13 cellular contexts compared by ENCODE assay signal in the genomic region with DNA sequence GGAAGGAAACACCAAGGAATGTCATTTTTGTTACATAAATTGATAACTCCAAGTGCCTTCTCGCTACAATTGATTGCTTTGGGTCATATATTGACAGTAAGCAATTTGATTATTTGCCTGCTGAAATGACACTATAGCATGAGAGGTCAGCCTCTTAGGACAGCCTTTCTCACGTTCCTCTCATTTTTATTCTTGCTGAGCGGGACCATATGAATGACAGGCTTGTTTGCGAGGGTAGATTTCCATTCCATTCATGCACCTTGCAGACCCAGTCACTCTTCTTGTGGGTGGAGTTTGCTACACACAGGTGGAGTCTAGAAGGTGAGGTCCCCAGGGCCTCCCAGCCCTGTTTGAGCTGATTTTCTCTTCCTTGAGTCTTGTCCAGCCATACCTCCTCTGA. TPM values are rescaled to one million over a fixed set of nuclear protein-coding genes. Genes with fewer than 3 reads are reported as not detected.
DNase-seq lines count a peak whose midpoint lies in the region; ATAC-seq and TF ChIP-seq lines count a peak whose summit lies in the region.
"Had no signal": no experiment of that assay in that cellular context is flagged by ENCODE, and none has a peak within 500 bp of the region (broad histone marks: within the 10 kb centered on the region; RNA-seq: fewer than 3 reads in every experiment).

No MANE protein-coding gene starts in this region.

- H2AK5ac ChIP-seq in mesenchymal stem cell (ENCODE audit: low read length, severe bottlenecking), result no peak overlapping the region

- H3K79me1 ChIP-seq in mesenchymal stem cell (replicated peaks; ENCODE audit: low read length, poor library complexity, severe bottlenecking), result peaks cover 34% of the 10 kb centered on the region

- H3K4me1 Mint-ChIP-seq in GM23338, result peaks cover 41% of the 10 kb centered on the region
- H3K4me1 Mint-ChIP-seq in brain, result peaks cover 83% of the 10 kb centered on the region

- H3K9me3 Mint-ChIP-seq in GM23338 (no peaks in the 10 kb centered on the region), brain (peaks cover 0 to 10% (median 3%) of the 10 kb centered on the region in 5 experiments)

- H3K9me2 ChIP-seq in GM23338 (ENCODE audit: insufficient read depth), result peaks cover 7% of the 10 kb centered on the region

- no peak overlapping the region for H2BK12ac ChIP-seq in mesenchymal stem cell (ENCODE audit: low read length in 2 of 2)

- no peak overlapping the region for H3K27ac ChIP-seq in GM23338 (ENCODE audit: low read depth)
- H3K27ac ChIP-seq in mesenchymal stem cell (ENCODE audit: low read length, poor library complexity, severe bottlenecking), result no peak overlapping the region
- peak overlapping the region; percentile 48 for H3K27ac ChIP-seq in subcutaneous abdominal adipose tissue (ENCODE audit: low read depth, low read length)
- H3K27ac ChIP-seq: ovary, spleen had no signal

- no peak overlapping the region for H3K23ac ChIP-seq in mesenchymal stem cell (ENCODE audit: low read length in 2 of 2)

- H2AFZ ChIP-seq in GM23338 (no peak overlapping the region), mesenchymal stem cell (ENCODE audit: low read depth, low read length) (no peak overlapping the region)

- TF ChIP-seq CTCF in GM23338 (conservative IDR thresholded peaks at IDR 0.05; ENCODE audit: low read depth in 2 of 2) (no peak), brain (conservative IDR thresholded peaks at IDR 0.05) (no peak)

- ATAC-seq in GM23338 (peak; percentile 40; the same call in 2 of the 3 replicates), GM21825 (IDR thresholded peaks at IDR 0.05; ENCODE audit: unreplicated experiment) (no peak), GM18868 (IDR thresholded peaks at IDR 0.05; ENCODE audit: unreplicated experiment) (no peak)

- peaks cover 35% of the 10 kb centered on the region for H3K4me1 ChIP-seq in GM23338 (ENCODE audit: insufficient read depth)
- H3K4me1 ChIP-seq in mesenchymal stem cell (ENCODE audit: control insufficient read depth, insufficient read depth, low read depth, low read length), result no peaks in the 10 kb centered on the region
- H3K4me1 ChIP-seq in subcutaneous abdominal adipose tissue (ENCODE audit: control insufficient read depth in 5 of 5, insufficient read depth in 5 of 5, low read length in 5 of 5), result peaks cover 0 to 64% (median 55%) of the 10 kb centered on the region in 5 donors

- peaks cover 4% of the 10 kb centered on the region for H3K27me3 Mint-ChIP-seq in GM23338 (ENCODE audit: insufficient read depth, low read depth, poor library complexity)
- H3K27me3 Mint-ChIP-seq in brain, result no peaks in the 10 kb centered on the region

- H3K9ac ChIP-seq in mesenchymal stem cell (ENCODE audit: low read length) (peak overlapping the region; percentile 57), subcutaneous abdominal adipose tissue (ENCODE audit: low read length in 5 of 5) (peak overlapping the region in 1 of 5 donors; percentile 26)

- H3K4me3 Mint-ChIP-seq in GM23338 (no peak overlapping the region), brain (peak overlapping the region in 1 of 5 experiments; percentile 73)

- no peak overlapping the region for H3K4me3 ChIP-seq in GM23338
- no peak overlapping the region for H3K4me3 ChIP-seq in mesenchymal stem cell (ENCODE audit: insufficient read depth in 1 of 2, low read depth in 1 of 2, low read length in 2 of 2)
- no peak overlapping the region for H3K4me3 ChIP-seq in subcutaneous abdominal adipose tissue (ENCODE audit: low read depth in 1 of 5, low read length in 5 of 5)
- H3K4me3 ChIP-seq: ovary, spleen had no signal

- H3K27me3 ChIP-seq in GM23338 (ENCODE audit: insufficient read depth), result no peaks in the 10 kb centered on the region
- no peaks in the 10 kb centered on the region for H3K27me3 ChIP-seq in mesenchymal stem cell (ENCODE audit: control insufficient read depth in 1 of 2, insufficient read depth in 1 of 2, low read length in 2 of 2)
- no peaks in the 10 kb centered on the region for H3K27me3 ChIP-seq in subcutaneous abdominal adipose tissue (ENCODE audit: control insufficient read depth in 5 of 5, insufficient read depth in 4 of 5, low read length in 5 of 5)
- H3K27me3 ChIP-seq: ovary, spleen had no signal

- H3K4ac ChIP-seq in mesenchymal stem cell (ENCODE audit: low read depth in 1 of 2, low read length in 2 of 2), result no peak overlapping the region

- no peak overlapping the region for H3K14ac ChIP-seq in mesenchymal stem cell (ENCODE audit: low read length in 2 of 2)

- no peak overlapping the region for H2BK5ac ChIP-seq in mesenchymal stem cell (ENCODE audit: low read depth, low read length, poor library complexity, severe bottlenecking)

- H3K27ac Mint-ChIP-seq in GM23338, result peak overlapping the region; percentile 87; the same call in 1 of the 2 replicates
- H3K27ac Mint-ChIP-seq in brain, result peak overlapping the region in 3 of 5 experiments; percentile 88 to 96 (median 96)

- no peaks in the 10 kb centered on the region for H3K36me3 ChIP-seq in GM23338 (ENCODE audit: insufficient read depth)
- no peaks in the 10 kb centered on the region for H3K36me3 ChIP-seq in mesenchymal stem cell (ENCODE audit: control insufficient read depth in 1 of 2, insufficient read depth in 2 of 2, low read depth in 1 of 2, low read length in 2 of 2)
- H3K36me3 ChIP-seq in subcutaneous abdominal adipose tissue (ENCODE audit: control insufficient read depth in 5 of 5, insufficient read depth in 5 of 5, low read length in 5 of 5), result no peaks in the 10 kb centered on the region
- H3K36me3 ChIP-seq: ovary, spleen had no signal

- H3K4me2 ChIP-seq in GM23338, result no peak overlapping the region
- H3K4me2 ChIP-seq in mesenchymal stem cell (ENCODE audit: low read length, poor library complexity, severe bottlenecking), result no peak overlapping the region

- no peak overlapping the region for H3K18ac ChIP-seq in mesenchymal stem cell (ENCODE audit: low read depth in 1 of 2, low read length in 2 of 2)

- H2BK15ac ChIP-seq in mesenchymal stem cell (ENCODE audit: low read depth, poor library complexity, severe bottlenecking), result no peak overlapping the region

- H3K36me3 Mint-ChIP-seq in GM23338 (ENCODE audit: low read depth), result no peaks in the 10 kb centered on the region
- peaks cover 63% of the 10 kb centered on the region for H3K36me3 Mint-ChIP-seq in brain

- H4K20me1 ChIP-seq in GM23338 (replicated peaks; ENCODE audit: insufficient read depth), result no peaks in the 10 kb centered on the region; the same call in none of the 2 replicates

- no peak for DNase-seq in GM23338 (ENCODE audit: low spot score)
- DNase-seq in mesenchymal stem cell, result no peak
- no peak for DNase-seq in NCI-H2171 (lab: John Stamatoyannopoulos, UW)
- DNase-seq: activated CD4-positive, alpha-beta T cell treated with anti-CD3 and anti-CD28 coated beads, Interleukin-2, amount 50 U/mL, for 1 hour; Kasumi-1; NCI-H2227 treated with DMSO at 0.1 percent for 48 hours; spleen; stimulated activated CD8-positive, alpha-beta memory T cell treated with anti-CD3 and anti-CD28 coated beads, Interleukin-4, amount 100 ng/mL, for 48 hours had no signal

- H2BK120ac ChIP-seq in mesenchymal stem cell (ENCODE audit: low read depth, low read length), result no peak overlapping the region

- H3K9me3 ChIP-seq in mesenchymal stem cell (ENCODE audit: control insufficient read depth, low read length) (no peaks in the 10 kb centered on the region), subcutaneous abdominal adipose tissue (ENCODE audit: control insufficient read depth in 5 of 5, low read length in 5 of 5) (no peaks in the 10 kb centered on the region)
- H3K9me3 ChIP-seq: ovary, spleen had no signal

- no peaks in the 10 kb centered on the region for H3F3A ChIP-seq in GM23338 (replicated peaks; ENCODE audit: low read depth)

- H3K79me2 ChIP-seq in GM23338 (replicated peaks; ENCODE audit: insufficient read depth), result peaks cover 58% of the 10 kb centered on the region

- no peak overlapping the region for H4K8ac ChIP-seq in mesenchymal stem cell (ENCODE audit: low read length)

- WGBS in mesenchymal stem cell, result 99% methylated on average over 4 of the region's 4 CpGs

- H4K91ac ChIP-seq in mesenchymal stem cell (ENCODE audit: low read length), result no peak overlapping the region

TF ChIP-seq in GM23338, 12 proteins besides CTCF, POLR2A, EP300 and RAD21 (continues in another document):
- no peak for TF ChIP-seq NANOG (IDR thresholded peaks at IDR 0.05; ENCODE audit: borderline replicate concordance)
- TF ChIP-seq EZH2 (IDR thresholded peaks at IDR 0.05; ENCODE audit: low read depth, unreplicated experiment), result no peak
- TF ChIP-seq CREB1 (CRISPR knock-in tag; IDR thresholded peaks at IDR 0.05; ENCODE audit: low read depth), result no peak
- TF ChIP-seq, protein P1, sequence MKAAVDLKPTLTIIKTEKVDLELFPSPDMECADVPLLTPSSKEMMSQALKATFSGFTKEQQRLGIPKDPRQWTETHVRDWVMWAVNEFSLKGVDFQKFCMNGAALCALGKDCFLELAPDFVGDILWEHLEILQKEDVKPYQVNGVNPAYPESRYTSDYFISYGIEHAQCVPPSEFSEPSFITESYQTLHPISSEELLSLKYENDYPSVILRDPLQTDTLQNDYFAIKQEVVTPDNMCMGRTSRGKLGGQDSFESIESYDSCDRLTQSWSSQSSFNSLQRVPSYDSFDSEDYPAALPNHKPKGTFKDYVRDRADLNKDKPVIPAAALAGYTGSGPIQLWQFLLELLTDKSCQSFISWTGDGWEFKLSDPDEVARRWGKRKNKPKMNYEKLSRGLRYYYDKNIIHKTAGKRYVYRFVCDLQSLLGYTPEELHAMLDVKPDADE (IDR thresholded peaks at IDR 0.05), result no peak
- TF ChIP-seq ZNF114 (CRISPR knock-in tag; IDR thresholded peaks at IDR 0.05), result no peak

RNA-seq across cellular contexts. Expression of a gene that starts 27.3 kb away (rescaled TPM):
- 36.3 and 51.1 TPM in 2 replicates for total RNA-seq in GM23338 (2014; rRNA removed; shearing (Covaris generic))
- polyA plus RNA-seq in GM23338 (2016; fragmentation: Nextera tagmentation; extraction: Ambion mirVana) (28.4 and 42.1 TPM in 2 replicates), brain (ENCODE audit: insufficient read depth, low read depth, low replicate concordance) (15.6 TPM)
- polyA plus RNA-seq in mesenchymal stem cell (2013, experiment 1 of 2), result 10.1 TPM
- 11.0 TPM for polyA plus RNA-seq in mesenchymal stem cell (2013, experiment 2 of 2)
